ENCODE assay signal across 8 cellular contexts in genomic region chr12:55738113-55739024, GRCh38. TPM values are rescaled to one million over a fixed set of nuclear protein-coding genes. Genes with fewer than 3 reads are reported as not detected.
DNase-seq lines count a peak whose midpoint lies in the region; ATAC-seq, FAIRE-seq and TF ChIP-seq lines count a peak whose summit lies in the region.

No MANE protein-coding gene starts in this region.

- dilution Hi-C loops in keratinocyte (cut with MboI; ENCODE audit: extremely low pct_ligation_motif_present, low sequenced_read_pairs), result no loop called here

- POLR2A ChIA-PET in AG04450 (lab: Yijun Ruan, JAX), result interaction anchor here (0.7 to 2.6 kb wide), 6 partner anchors 9 to 366 kb away, joined by 3 to 16 read pairs (median 3); partner anchors contain the start of genes CD63, DNAJC14, ORMDL2 and PA2G4

- peak overlapping the region; percentile 57 for H2AFZ ChIP-seq in keratinocyte (ENCODE audit: control insufficient read depth, low read length)

- peak overlapping the region; percentile 78 for H3K27ac ChIP-seq in AG04450 (ENCODE audit: low read depth, low read length)
- H3K27ac ChIP-seq in VCaP, result peak overlapping the region; percentile 48; the same call in 1 of the 2 replicates
- no peak overlapping the region for H3K27ac ChIP-seq in keratinocyte (ENCODE audit: control insufficient read depth, insufficient read depth, low read length)

- TF ChIP-seq CTCF in AG04450 (IDR thresholded peaks at IDR 0.05; ENCODE audit: low read depth, low read length) (peak; percentile 74), VCaP (conservative IDR thresholded peaks at IDR 0.05) (peak; percentile 86), keratinocyte (optimal IDR thresholded peaks at IDR 0.05 in 1 of 3, IDR thresholded peaks at IDR 0.05 in 1 of 3, conservative IDR thresholded peaks at IDR 0.05 in 1 of 3; ENCODE audit: extremely low read depth in 1 of 3, insufficient read depth in 2 of 3, low read length in 3 of 3) (peak; percentile 56 to 85 (median 59))

- H3K79me2 ChIP-seq in keratinocyte (ENCODE audit: control insufficient read depth, insufficient read depth, low read length), result no peaks in the 10 kb centered on the region

- H3K4me3 ChIP-seq in AG04450 (ENCODE audit: low read depth, low read length) (peak overlapping the region; percentile 77), keratinocyte (ENCODE audit: control insufficient read depth in 2 of 3, extremely low read depth in 1 of 3, insufficient read depth in 2 of 3, low read depth in 1 of 3, low read length in 3 of 3) (peak overlapping the region; percentile 28 to 75 (median 57))

- H3K9me1 ChIP-seq in keratinocyte (ENCODE audit: control insufficient read depth, extremely low read depth, insufficient read depth, low read length), result no peaks in the 10 kb centered on the region

- ATAC-seq in GM18868 (IDR thresholded peaks at IDR 0.05; ENCODE audit: unreplicated experiment) (peak; percentile 81), HG03103 (IDR thresholded peaks at IDR 0.05; ENCODE audit: low read depth, unreplicated experiment) (peak; percentile 76)

- CTCF ChIA-PET in AG04450 (lab: Charles Lee), result interaction anchor here (0.5 to 6.8 kb wide), 66 partner anchors 9 to 549 kb away, joined by 3 to 93 read pairs (median 5); partner anchors contain the start of genes CD63, DGKA, ORMDL2 and PYM1

- no peaks in the 10 kb centered on the region for H3K27me3 ChIP-seq in AG04450 (ENCODE audit: control insufficient read depth, insufficient read depth, low read length)
- no peaks in the 10 kb centered on the region for H3K27me3 ChIP-seq in keratinocyte (ENCODE audit: control insufficient read depth, extremely low read depth, insufficient read depth, low read length)

- DNase-seq in AG04450 (ENCODE audit: low read depth, low spot score) (no peak), NCI-H2171 treated with DMSO at 0.1 percent for 48 hours (lab: John Stamatoyannopoulos, UW) (peak; percentile 91), cerebellar cortex (ENCODE audit: low spot score) (peak; percentile 96), keratinocyte (ENCODE audit: low read depth, low spot score) (no peak)
- peak; percentile 69 to 99 (median 69) for DNase-seq in stimulated activated CD4-positive, alpha-beta T cell treated with anti-CD3 and anti-CD28 coated beads, Interleukin-12 subunit alpha, Interleukin-12 subunit beta, amount 100 ng/mL, for 48 hours (ENCODE audit: low read depth in 2 of 3, low spot score in 1 of 3)

- no peaks in the 10 kb centered on the region for H3K9me3 ChIP-seq in AG04450 (ENCODE audit: control insufficient read depth, insufficient read depth, low read length)
- no peaks in the 10 kb centered on the region for H3K9me3 ChIP-seq in keratinocyte (ENCODE audit: control insufficient read depth, low read depth, low read length)

- FAIRE-seq in keratinocyte (lab: Jason Lieb, UNC), result peak; percentile 68

- H4K20me1 ChIP-seq in keratinocyte (ENCODE audit: control insufficient read depth, extremely low read depth, insufficient read depth, low read length), result no peaks in the 10 kb centered on the region

- peaks cover 9% of the 10 kb centered on the region for H3K4me1 ChIP-seq in keratinocyte (ENCODE audit: control insufficient read depth, extremely low read depth, insufficient read depth, low read length)

- H3K9ac ChIP-seq in keratinocyte (ENCODE audit: control insufficient read depth, extremely low read depth, insufficient read depth, low read length), result peak overlapping the region; percentile 46

- peak overlapping the region; percentile 81 for H3K4me2 ChIP-seq in keratinocyte (ENCODE audit: control insufficient read depth, extremely low read depth, insufficient read depth, low read depth, low read length)

- no peaks in the 10 kb centered on the region for H3K36me3 ChIP-seq in keratinocyte (ENCODE audit: control insufficient read depth in 2 of 2, extremely low read depth in 1 of 2, insufficient read depth in 2 of 2, low read length in 2 of 2)

RNA-seq across cellular contexts. Expression of gene GDF11, which starts 4.6 kb away (rescaled TPM):
- polyA plus RNA-seq in AG04450 (2011; rRNA removed) (4.2 and 6.7 TPM in 2 replicates), keratinocyte (2.5 to 6.2 TPM (median 2.7 TPM) in 3 replicates)
- polyA minus RNA-seq in AG04450 (2011; rRNA and poly(A)+ RNA removed), result 7.5 and 10.6 TPM in 2 replicates
- 0.82 TPM for polyA plus RNA-seq in keratinocyte (2011; ENCODE audit: low read depth)
- polyA plus RNA-seq in keratinocyte (2011; cell fraction: cytosol; rRNA removed), result 2.2 and 3.3 TPM in 2 replicates
- 1.9 and 2.4 TPM in 2 replicates for polyA plus RNA-seq in keratinocyte (2011; cell fraction: nucleus; rRNA removed)
- polyA plus RNA-seq in keratinocyte (2012; ENCODE audit: low replicate concordance), result 1.2 and 9.6 TPM in 2 replicates
- 1.8 to 16.1 TPM (median 2.7 TPM) in 3 replicates for polyA minus RNA-seq in keratinocyte
- 2.1 TPM for polyA minus RNA-seq in keratinocyte (2011; cell fraction: cytosol; rRNA and poly(A)+ RNA removed)
- polyA minus RNA-seq in keratinocyte (2011; cell fraction: nucleus; rRNA and poly(A)+ RNA removed), result 0.42 and 1.8 TPM in 2 replicates

RNA-seq across cellular contexts. Expression of gene CD63, which starts 9.6 kb away (rescaled TPM):
- 1,757 and 1,955 TPM in 2 replicates for polyA plus RNA-seq in AG04450 (2011; rRNA removed)
- polyA minus RNA-seq in AG04450 (2011; rRNA and poly(A)+ RNA removed), result 793 and 860 TPM in 2 replicates
- 517 to 917 TPM (median 749 TPM) in 3 replicates for polyA plus RNA-seq in keratinocyte
- polyA plus RNA-seq in keratinocyte (2011; ENCODE audit: low read depth), result 290 TPM
- 762 and 937 TPM in 2 replicates for polyA plus RNA-seq in keratinocyte (2011; cell fraction: cytosol; rRNA removed)
- 747 and 954 TPM in 2 replicates for polyA plus RNA-seq in keratinocyte (2011; cell fraction: nucleus; rRNA removed)
- 609 and 814 TPM in 2 replicates for polyA plus RNA-seq in keratinocyte (2012; ENCODE audit: low replicate concordance)
- polyA minus RNA-seq in keratinocyte, result 130 to 440 TPM (median 416 TPM) in 3 replicates
- polyA minus RNA-seq in keratinocyte (2011; cell fraction: cytosol; rRNA and poly(A)+ RNA removed), result 361 TPM
- polyA minus RNA-seq in keratinocyte (2011; cell fraction: nucleus; rRNA and poly(A)+ RNA removed), result 155 and 221 TPM in 2 replicates

RNA-seq across cellular contexts. Expression of gene RDH5, which starts 18.2 kb away (rescaled TPM):
- polyA plus RNA-seq in AG04450 (2011; rRNA removed) (4.9 and 5.2 TPM in 2 replicates), keratinocyte (0.67 to 1.2 TPM (median 0.77 TPM) in 3 replicates)
- 4.2 and 7.1 TPM in 2 replicates for polyA minus RNA-seq in AG04450 (2011; rRNA and poly(A)+ RNA removed)
- polyA plus RNA-seq in keratinocyte (2011; ENCODE audit: low read depth), result not detected
- 0.18 and 0.47 TPM in 2 replicates for polyA plus RNA-seq in keratinocyte (2011; cell fraction: cytosol; rRNA removed)
- polyA plus RNA-seq in keratinocyte (2011; cell fraction: nucleus; rRNA removed), result 3.4 and 5.0 TPM in 2 replicates
- polyA plus RNA-seq in keratinocyte (2012; ENCODE audit: low replicate concordance), result 0.79 and 1.8 TPM in 2 replicates
- polyA minus RNA-seq in keratinocyte, result 1.2 to 2.9 TPM (median 2.1 TPM) in 3 replicates
- not detected for polyA minus RNA-seq in keratinocyte (2011; cell fraction: cytosol; rRNA and poly(A)+ RNA removed)
- not detected in 2 replicates for polyA minus RNA-seq in keratinocyte (2011; cell fraction: nucleus; rRNA and poly(A)+ RNA removed)

RNA-seq across cellular contexts. Expression of gene BLOC1S1, which starts 22.5 kb away (rescaled TPM):
- polyA plus RNA-seq in AG04450 (2011; rRNA removed), result 132 and 155 TPM in 2 replicates
- 58.0 and 72.8 TPM in 2 replicates for polyA minus RNA-seq in AG04450 (2011; rRNA and poly(A)+ RNA removed)
- 53.1 to 68.2 TPM (median 62.5 TPM) in 3 replicates for polyA plus RNA-seq in keratinocyte
- 27.4 TPM for polyA plus RNA-seq in keratinocyte (2011; ENCODE audit: low read depth)
- 47.9 and 70.6 TPM in 2 replicates for polyA plus RNA-seq in keratinocyte (2011; cell fraction: cytosol; rRNA removed)
- polyA plus RNA-seq in keratinocyte (2011; cell fraction: nucleus; rRNA removed), result 17.0 and 20.4 TPM in 2 replicates
- 39.8 and 73.4 TPM in 2 replicates for polyA plus RNA-seq in keratinocyte (2012; ENCODE audit: low replicate concordance)
- polyA minus RNA-seq in keratinocyte, result 25.8 to 32.3 TPM (median 31.8 TPM) in 3 replicates
- 25.7 TPM for polyA minus RNA-seq in keratinocyte (2011; cell fraction: cytosol; rRNA and poly(A)+ RNA removed)
- 5.3 and 10.4 TPM in 2 replicates for polyA minus RNA-seq in keratinocyte (2011; cell fraction: nucleus; rRNA and poly(A)+ RNA removed)

RNA-seq across cellular contexts. Expression of gene ITGA7, which starts 30.7 kb away (rescaled TPM):
- polyA plus RNA-seq in AG04450 (2011; rRNA removed) (9.1 and 12.2 TPM in 2 replicates), keratinocyte (0.04 to 0.19 TPM (median 0.07 TPM) in 3 replicates)
- polyA minus RNA-seq in AG04450 (2011; rRNA and poly(A)+ RNA removed), result 8.0 and 8.8 TPM in 2 replicates
- 0.44 TPM for polyA plus RNA-seq in keratinocyte (2011; ENCODE audit: low read depth)
- 0.27 TPM in 1 of 2 replicates, not detected in the other for polyA plus RNA-seq in keratinocyte (2011; cell fraction: cytosol; rRNA removed)
- 0.45 and 0.51 TPM in 2 replicates for polyA plus RNA-seq in keratinocyte (2011; cell fraction: nucleus; rRNA removed)
- polyA plus RNA-seq in keratinocyte (2012; ENCODE audit: low replicate concordance), result 0.24 and 0.95 TPM in 2 replicates
- 0.20 TPM in 1 of 3 replicates, not detected in the others for polyA minus RNA-seq in keratinocyte
- polyA minus RNA-seq in keratinocyte (2011; cell fraction: cytosol; rRNA and poly(A)+ RNA removed), result not detected
- not detected in 2 replicates for polyA minus RNA-seq in keratinocyte (2011; cell fraction: nucleus; rRNA and poly(A)+ RNA removed)

Comparison
In these comparisons a context has a peak if more than half of its experiments do, and no peak if none do; other contexts are left out.
1. DNase-seq: peak in NCI-H2171 treated with DMSO at 0.1 percent for 48 hours (single experiment), cerebellar cortex (single experiment) and stimulated activated CD4-positive, alpha-beta T cell treated with anti-CD3 and anti-CD28 coated beads, Interleukin-12 subunit alpha, Interleukin-12 subunit beta, amount 100 ng/mL, for 48 hours (3 of 3); none in AG04450 (single experiment) and keratinocyte (single experiment).
2. Peak in every context shown above with its lines, with median percentiles within 50 percentile points of each other: CTCF ChIP-seq.